ENCODE assay signal across 3 cellular contexts in the genomic region with DNA sequence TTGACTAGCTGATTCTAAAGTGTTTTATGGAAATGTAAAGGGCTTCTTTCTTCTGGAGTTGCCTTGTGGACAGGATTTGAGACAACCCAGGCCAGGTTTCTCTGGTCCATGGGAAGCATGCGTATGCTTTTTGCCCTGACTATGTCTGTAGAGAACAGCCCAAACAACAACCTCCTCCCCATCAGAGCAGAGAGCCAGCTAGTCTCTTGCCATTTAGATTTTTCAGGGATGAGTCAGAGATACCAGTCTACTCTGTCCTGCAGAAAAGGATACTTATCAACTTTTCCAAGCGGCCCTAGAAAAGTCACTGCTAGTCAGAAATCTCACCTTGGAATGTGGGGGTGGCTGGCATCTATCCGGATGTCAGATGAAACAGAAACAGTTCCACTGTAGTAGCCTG. TPM values are rescaled to one million over a fixed set of nuclear protein-coding genes. Genes with fewer than 3 reads are reported as not detected.
"Had no signal": no experiment of that assay in that cellular context is flagged by ENCODE, and none has a peak within 500 bp of the region (broad histone marks: within the 10 kb centered on the region; RNA-seq: fewer than 3 reads in every experiment).

No MANE protein-coding gene starts in this region.

RNA-seq across cellular contexts. Expression of gene SYT15B, which starts 11.6 kb away (rescaled TPM):
- total RNA-seq: activated B cell treated with CpG ODN at 0.5 μM for 24 hours; activated CD4-positive, alpha-beta T cell treated with anti-CD3 and anti-CD28 coated beads, Interleukin-2, amount 10 ng/mL, durations not matched to agents 24 days and 14 days; activated T-cell treated with anti-CD3 and anti-CD28 coated beads, Interleukin-2, amount 50 U/mL, for 72 hours had no signal
